25 cellular contexts compared by ENCODE assay signal in genomic region chr11:1160231-1161101, GRCh38. TPM values are rescaled to one million over a fixed set of nuclear protein-coding genes. Genes with fewer than 3 reads are reported as not detected.
DNase-seq lines count a peak whose midpoint lies in the region; ATAC-seq and TF ChIP-seq lines count a peak whose summit lies in the region.
"Had no signal": no experiment of that assay in that cellular context is flagged by ENCODE, and none has a peak within 500 bp of the region (broad histone marks: within the 10 kb centered on the region; RNA-seq: fewer than 3 reads in every experiment).

No MANE protein-coding gene starts in this region.

- H3K36me3 ChIP-seq in psoas muscle (ENCODE audit: insufficient read depth in 1 of 2, low read depth in 1 of 2): no peaks in the 10 kb centered on the region
- H3K36me3 ChIP-seq: BE2C, cardiac muscle cell, heart right ventricle had no signal

- peak; percentile 23 for DNase-seq in activated CD4-positive, CD25-positive, alpha-beta regulatory T cell treated with anti-CD3 and anti-CD28 coated beads, Interleukin-2, amount 50 U/mL, for 72 hours
- DNase-seq in activated CD4-positive, CD25-positive, alpha-beta regulatory T cell (lab: John Stamatoyannopoulos, UW): no peak
- DNase-seq in D341Med (ENCODE audit: low spot score): peak; percentile 21
- DNase-seq in iPS-NIHi7 (ENCODE audit: extremely low spot score): peak; percentile 7
- DNase-seq in psoas muscle: peak; percentile 11 to 50
- DNase-seq in stimulated activated CD4-positive, alpha-beta T cell treated with anti-CD3 and anti-CD28 coated beads, Interleukin-15, amount 100 ng/mL, for 24 hours: no peak
- DNase-seq: activated CD4-positive, alpha-beta T cell treated with anti-CD3 and anti-CD28 coated beads, Interleukin-2, amount 10 ng/mL, durations not matched to agents 24 days and 14 days; activated naive CD4-positive, alpha-beta T cell treated with Interleukin-2 at 50 U/mL for 16 hours; amygdala; BE2C; dermis blood vessel endothelial cell; naive thymus-derived CD4-positive, alpha-beta T cell; NCI-H1436 treated with DMSO at 0.1 percent for 48 hours; NCI-H526 treated with DMSO at 0.1 percent for 48 hours; stimulated activated CD4-positive, alpha-beta T cell treated with anti-CD3 and anti-CD28 coated beads, Interleukin-4, amount 100 ng/mL, for 1 hour had no signal

- peaks cover 0 to 31% (median 7%) of the 10 kb centered on the region in 3 donors for H3K27me3 ChIP-seq in psoas muscle (ENCODE audit: insufficient read depth in 3 of 3, low read length in 2 of 3)
- H3K27me3 ChIP-seq: BE2C, cardiac muscle cell had no signal

- no peaks in the 10 kb centered on the region for H3K4me1 ChIP-seq in psoas muscle
- H3K4me1 ChIP-seq: BE2C, Caco-2, heart right ventricle had no signal

- WGBS in psoas muscle, 3 donors: 82 to 84% (median 84%) methylated on average over 32 of the region's 32 CpGs

- intact Hi-C loops in psoas muscle (cut with DNase I): no loop called here

- no peaks in the 10 kb centered on the region for H3K9me3 ChIP-seq in psoas muscle
- H3K9me3 ChIP-seq: BE2C, Caco-2, heart right ventricle had no signal

- no peak overlapping the region for H3K4me3 ChIP-seq in psoas muscle
- H3K4me3 ChIP-seq: cardiac muscle cell, heart right ventricle, skin epidermis had no signal

- TF ChIP-seq CTCF in psoas muscle (IDR thresholded peaks at IDR 0.05): no peak

- ATAC-seq in psoas muscle: no peak
- no peak for ATAC-seq in GM21528 (IDR thresholded peaks at IDR 0.05; ENCODE audit: low FRiP score, unreplicated experiment)
- no peak for ATAC-seq in GM19324 (IDR thresholded peaks at IDR 0.05; ENCODE audit: low FRiP score, unreplicated experiment)
- ATAC-seq: heart right ventricle; naive thymus-derived CD4-positive, alpha-beta T cell had no signal

- no peak overlapping the region for H3K27ac ChIP-seq in psoas muscle
- H3K27ac ChIP-seq: cardiac muscle cell, heart right ventricle, skin epidermis had no signal

RNA-seq across cellular contexts. Expression of gene MUC5AC, which starts 2.7 kb away (rescaled TPM):
- under 1 TPM in 1 of 4 donors, not detected in 3; 0.02 TPM for total RNA-seq in psoas muscle
- polyA plus RNA-seq in psoas muscle: not detected
- total RNA-seq: A172; activated CD4-positive, alpha-beta T cell treated with anti-CD3 and anti-CD28 coated beads, Interleukin-2, amount 10 ng/mL, durations not matched to agents 24 days and 14 days; cardiac muscle cell; dermis blood vessel endothelial cell; endothelial cell of umbilical vein; heart right ventricle; M059J; naive thymus-derived CD4-positive, alpha-beta T cell had no signal
- polyA plus RNA-seq: cardiac muscle cell; endothelial cell of umbilical vein; heart right ventricle; IgD-negative memory B cell; naive thymus-derived CD4-positive, alpha-beta T cell had no signal

Comparison
In these comparisons a context has a peak if more than half of its experiments do, and no peak if none do; other contexts are left out.
1. DNase-seq: peak in activated CD4-positive, CD25-positive, alpha-beta regulatory T cell treated with anti-CD3 and anti-CD28 coated beads, Interleukin-2, amount 50 U/mL, for 72 hours (single experiment), D341Med (single experiment), iPS-NIHi7 (single experiment) and psoas muscle (2 of 2); none in activated CD4-positive, CD25-positive, alpha-beta regulatory T cell (0 of 4) and stimulated activated CD4-positive, alpha-beta T cell treated with anti-CD3 and anti-CD28 coated beads, Interleukin-15, amount 100 ng/mL, for 24 hours (single experiment).